Comparison of ENCODE assay signal across 1 cellular context in genomic region chr7:153381275-153382119, GRCh38.
TF ChIP-seq lines count a peak whose summit lies in the region.

No MANE protein-coding gene starts in this region.

TF ChIP-seq in K562, 482 proteins besides CTCF, POLR2A, EP300 and RAD21 (continued from another document):
- TF ChIP-seq ZNF282 (CRISPR knock-in tag; IDR thresholded peaks at IDR 0.05) = no peak
- TF ChIP-seq NFE2 (IDR thresholded peaks at IDR 0.05; ENCODE audit: low read depth) = no peak
- TF ChIP-seq CBFB (CRISPR knock-in tag; IDR thresholded peaks at IDR 0.05) = no peak
- TF ChIP-seq KDM2B (CRISPR knock-in tag; IDR thresholded peaks at IDR 0.05) = no peak
- no peak for TF ChIP-seq FOXJ3 (CRISPR knock-in tag; IDR thresholded peaks at IDR 0.05)
- no peak for TF ChIP-seq KLF10 (CRISPR knock-in tag; IDR thresholded peaks at IDR 0.05)
- no peak for TF ChIP-seq BACH1 (tag; IDR thresholded peaks at IDR 0.05)
- TF ChIP-seq ZNF121 (CRISPR knock-in tag; conservative IDR thresholded peaks at IDR 0.05) = no peak
- no peak for TF ChIP-seq GATAD2B (IDR thresholded peaks at IDR 0.05; ENCODE audit: borderline replicate concordance)
- TF ChIP-seq NR3C1 (CRISPR knock-in tag; IDR thresholded peaks at IDR 0.05) = no peak
- TF ChIP-seq HDAC1 (IDR thresholded peaks at IDR 0.05) = no peak
- TF ChIP-seq RBM39 (optimal IDR thresholded peaks at IDR 0.05; ENCODE audit: low read depth, low read length) = no peak
- TF ChIP-seq BRCA1 (IDR thresholded peaks at IDR 0.05) = no peak
- TF ChIP-seq BRCA1 (CRISPR knock-in tag; IDR thresholded peaks at IDR 0.05) = no peak
- TF ChIP-seq NCOA2 (IDR thresholded peaks at IDR 0.05; ENCODE audit: partially characterized antibody in 2 of 2) = no peak
- TF ChIP-seq LEF1 (IDR thresholded peaks at IDR 0.05) = no peak
- no peak for TF ChIP-seq SMARCA4 (IDR thresholded peaks at IDR 0.05)
- TF ChIP-seq RBM34 (IDR thresholded peaks at IDR 0.05; ENCODE audit: borderline replicate concordance, insufficient read depth, low read length) = no peak
- 0 out of 2 replicates have a peak, but pooled peaks have one; percentile 39 for TF ChIP-seq LCOR (CRISPR knock-in tag; IDR thresholded peaks at IDR 0.05)
- 0 out of 2 replicates have a peak, but pooled peaks have one; percentile 22 for TF ChIP-seq MYC (IDR thresholded peaks at IDR 0.05; ENCODE audit: low read depth, low read length)
- no peak for TF ChIP-seq MYC (CRISPR knock-in tag; IDR thresholded peaks at IDR 0.05; ENCODE audit: borderline replicate concordance, low read depth)
- TF ChIP-seq ZNF740 (CRISPR knock-in tag; IDR thresholded peaks at IDR 0.05) = no peak
- no peak for TF ChIP-seq ZNF740 (tag; IDR thresholded peaks at IDR 0.05)
- TF ChIP-seq SNAPC5 (CRISPR knock-in tag; IDR thresholded peaks at IDR 0.05) = no peak
- TF ChIP-seq RBM25 (IDR thresholded peaks at IDR 0.05; ENCODE audit: low read depth, low read length, severe bottlenecking) = no peak
- 0 out of 2 replicates have a peak, but pooled peaks have one; percentile 3 for TF ChIP-seq MGA (IDR thresholded peaks at IDR 0.05)
- no peak for TF ChIP-seq BMI1 (IDR thresholded peaks at IDR 0.05; ENCODE audit: low read length)
